ENCODE assay signal across 16 cellular contexts in genomic region chr20:46176744-46177378, GRCh38.
"Had no signal": no experiment of that assay in that cellular context is flagged by ENCODE, and none has a peak within 500 bp of the region (broad histone marks: within the 10 kb centered on the region; RNA-seq: fewer than 3 reads in every experiment).

No MANE protein-coding gene starts in this region.

- ATAC-seq: activated CD8-positive, alpha-beta memory T cell treated with anti-CD3 and anti-CD28 coated beads, Interleukin-2, amount 10 ng/mL, durations not matched to agents 7 days and 5 days; activated T-cell treated with anti-CD3 and anti-CD28 coated beads, Interleukin-2, amount 50 U/mL, for 4 hours; stimulated activated naive CD8-positive, alpha-beta T cell treated with anti-CD3 and anti-CD28 coated beads, Interleukin-15, Interleukin-2, amounts not matched to agents 100 U/mL and 50 U/mL, for 24 hours had no signal

- H3K36me3 ChIP-seq: pancreas, suprapubic skin, upper lobe of left lung had no signal

- H3K4me3 ChIP-seq: pancreas, suprapubic skin, upper lobe of left lung had no signal

- H3K9me3 ChIP-seq: pancreas, suprapubic skin, upper lobe of left lung had no signal

- DNase-seq: activated B cell treated with CpG ODN at 0.5 μM for 24 hours; activated CD4-positive, alpha-beta T cell treated with anti-CD3 and anti-CD28 coated beads, Interleukin-2, amount 50 U/mL, for 4 hours; activated CD8-positive, alpha-beta memory T cell treated with anti-CD3 and anti-CD28 coated beads, Interleukin-2, amount 10 ng/mL, durations not matched to agents 7 days and 5 days; activated gamma-delta T cell treated with Interleukin-2 at 50 U/mL for 16 hours; activated naive CD8-positive, alpha-beta T cell treated with anti-CD3 and anti-CD28 coated beads for 36 hours; activated T-cell treated with anti-CD3 and anti-CD28 coated beads, Interleukin-2, amount 50 U/mL, for 4 hours; dermis blood vessel endothelial cell; endodermal cell; erythroblast; hypothalamus; pancreas; stimulated activated CD4-positive, alpha-beta T cell treated with anti-CD3 and anti-CD28 coated beads, Interleukin-4, amount 100 ng/mL, for 1 hour; stimulated activated CD8-positive, alpha-beta memory T cell treated with anti-CD3 and anti-CD28 coated beads, Interleukin-4, amount 100 ng/mL, for 48 hours; stimulated activated naive CD8-positive, alpha-beta T cell treated with anti-CD3 and anti-CD28 coated beads, Interleukin-15, Interleukin-2, amounts not matched to agents 100 U/mL and 50 U/mL, for 24 hours; upper lobe of left lung had no signal
